ENCODE assay signal across 18 cellular contexts in the genomic region with DNA sequence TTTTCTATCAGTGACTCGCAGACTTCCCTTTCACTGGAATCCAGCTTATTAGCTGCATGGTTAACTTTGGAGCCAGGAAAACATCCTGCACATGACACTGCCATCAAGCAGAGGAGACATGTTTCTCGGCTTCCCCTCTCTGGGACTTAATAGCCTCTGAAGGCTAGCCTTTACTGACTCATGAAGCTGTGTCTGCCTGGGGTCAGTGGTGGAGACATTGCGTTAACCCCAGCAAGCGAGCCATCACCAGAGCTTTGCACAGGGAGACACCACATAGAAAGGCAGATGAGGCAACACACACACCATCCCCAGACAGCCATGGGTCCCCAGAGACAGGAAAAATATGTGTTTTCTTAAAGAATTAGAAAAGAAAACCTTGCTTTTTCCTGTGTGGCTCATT.
DNase-seq lines count a peak whose midpoint lies in the region; ATAC-seq and TF ChIP-seq lines count a peak whose summit lies in the region.
"Had no signal": no experiment of that assay in that cellular context is flagged by ENCODE, and none has a peak within 500 bp of the region (broad histone marks: within the 10 kb centered on the region; RNA-seq: fewer than 3 reads in every experiment).

No MANE protein-coding gene starts in this region.

- H3K4me3 Mint-ChIP-seq in nephron progenitor cell = no peak overlapping the region
- no peak overlapping the region for H3K4me3 Mint-ChIP-seq in stimulated activated naive B cell treated with anti-CD40 and anti-IgM and Interleukin-4, amounts not matched to agents 10 μg/mL and 1 μg/mL and 100 μg/mL, for 72 hours
- H3K4me3 Mint-ChIP-seq: activated naive CD8-positive, alpha-beta T cell treated with anti-CD3 and anti-CD28 coated beads for 36 hours; WTC11 had no signal

- TF ChIP-seq POLR2A in NB4 (IDR thresholded peaks at IDR 0.05; ENCODE audit: extremely low read depth, insufficient read length) = no peak

- peak overlapping the region; percentile 24; the same call in 1 of the 2 replicates for H3K27ac ChIP-seq in ACC112 (ENCODE audit: low read depth, low read length)
- H3K27ac ChIP-seq: KMS-11, lower lobe of right lung, vagina had no signal

- H3K79me2 ChIP-seq in ACC112 (ENCODE audit: control insufficient read depth, insufficient read depth, low read length, unreplicated experiment) = no peaks in the 10 kb centered on the region

- TF ChIP-seq CTCF in NB4 (IDR thresholded peaks at IDR 0.05; ENCODE audit: low read depth, low read length) = no peak
- no peak for TF ChIP-seq CTCF in fibroblast of pulmonary artery (IDR thresholded peaks at IDR 0.05; ENCODE audit: low read length, missing control alignments)
- TF ChIP-seq CTCF in nephron progenitor cell (IDR thresholded peaks at IDR 0.05) = no peak

- H3K4me1 Mint-ChIP-seq in nephron progenitor cell = peaks cover 18% of the 10 kb centered on the region
- no peaks in the 10 kb centered on the region for H3K4me1 Mint-ChIP-seq in stimulated activated naive B cell treated with anti-CD40 and anti-IgM and Interleukin-4, amounts not matched to agents 10 μg/mL and 1 μg/mL and 100 μg/mL, for 72 hours
- H3K4me1 Mint-ChIP-seq: activated naive CD8-positive, alpha-beta T cell treated with anti-CD3 and anti-CD28 coated beads for 36 hours; WTC11 had no signal

- H3K27me3 Mint-ChIP-seq in nephron progenitor cell (ENCODE audit: low read depth, poor library complexity) = no peaks in the 10 kb centered on the region
- H3K27me3 Mint-ChIP-seq in stimulated activated naive B cell treated with anti-CD40 and anti-IgM and Interleukin-4, amounts not matched to agents 10 μg/mL and 1 μg/mL and 100 μg/mL, for 72 hours = no peaks in the 10 kb centered on the region
- H3K27me3 Mint-ChIP-seq: activated naive CD8-positive, alpha-beta T cell treated with anti-CD3 and anti-CD28 coated beads for 36 hours had no signal

- H3K9me3 Mint-ChIP-seq in nephron progenitor cell = peaks cover 49% of the 10 kb centered on the region
- H3K9me3 Mint-ChIP-seq in stimulated activated naive B cell treated with anti-CD40 and anti-IgM and Interleukin-4, amounts not matched to agents 10 μg/mL and 1 μg/mL and 100 μg/mL, for 72 hours = peaks cover 0 to 5% of the 10 kb centered on the region in 2 donors

- H3K36me3 ChIP-seq in ACC112 (ENCODE audit: insufficient read depth, low read length) = no peaks in the 10 kb centered on the region
- H3K36me3 ChIP-seq: lower lobe of right lung, vagina had no signal

- H3K27ac Mint-ChIP-seq in nephron progenitor cell = peak overlapping the region; percentile 82
- no peak overlapping the region for H3K27ac Mint-ChIP-seq in stimulated activated naive B cell treated with anti-CD40 and anti-IgM and Interleukin-4, amounts not matched to agents 10 μg/mL and 1 μg/mL and 100 μg/mL, for 72 hours
- H3K27ac Mint-ChIP-seq: activated naive CD8-positive, alpha-beta T cell treated with anti-CD3 and anti-CD28 coated beads for 36 hours; WTC11 had no signal

- H3K4me3 ChIP-seq in ACC112 (ENCODE audit: low read depth, low read length) = no peak overlapping the region
- H3K4me3 ChIP-seq in NB4 (ENCODE audit: low read depth, low read length) = no peak overlapping the region
- H3K4me3 ChIP-seq in fibroblast of pulmonary artery (replicated peaks; ENCODE audit: low read depth, low read length) = no peak overlapping the region
- H3K4me3 ChIP-seq: lower lobe of right lung, vagina had no signal

- H2AFZ ChIP-seq in ACC112 (ENCODE audit: low read length, unreplicated experiment) = no peak overlapping the region

- DNase-seq in NB4 (ENCODE audit: low read depth) (peak; percentile 83), fibroblast of pulmonary artery (ENCODE audit: low read depth) (peak; percentile 24), nephron progenitor cell (no peak), LoVo (ENCODE audit: low spot score) (no peak)
- no peak for DNase-seq in stimulated activated naive B cell treated with anti-CD40 and anti-IgM and Interleukin-4, amounts not matched to agents 10 μg/mL and 1 μg/mL and 100 μg/mL, for 72 hours
- no peak for DNase-seq in stimulated activated CD4-positive, alpha-beta T cell treated with anti-CD3 and anti-CD28 coated beads, Interleukin-4, amount 100 ng/mL, for 1 hour
- DNase-seq in activated CD8-positive, alpha-beta memory T cell treated with anti-CD3 and anti-CD28 coated beads, Interleukin-2, amount 50 U/mL, for 4 hours = no peak
- DNase-seq: activated CD8-positive, alpha-beta memory T cell treated with anti-CD3 and anti-CD28 coated beads, Interleukin-2, amount 50 U/mL, for 48 hours; activated naive CD8-positive, alpha-beta T cell treated with anti-CD3 and anti-CD28 coated beads for 36 hours; DMS153; lower lobe of right lung; NCI-H2081 treated with DMSO at 0.1 percent for 48 hours; SK-N-SH; stimulated activated CD4-positive, alpha-beta T cell treated with anti-CD3 and anti-CD28 coated beads, Interleukin-2, amount 100 ng/mL, for 24 hours had no signal

- no peaks in the 10 kb centered on the region for H3K27me3 ChIP-seq in ACC112 (ENCODE audit: insufficient read depth, low read length)
- H3K27me3 ChIP-seq: vagina had no signal

- H3K4me1 ChIP-seq in ACC112 (ENCODE audit: control insufficient read depth, insufficient read depth, low read length, unreplicated experiment) = peaks cover 17% of the 10 kb centered on the region
- H3K4me1 ChIP-seq: lower lobe of right lung had no signal

- no peak for ATAC-seq in stimulated activated naive B cell treated with anti-CD40 and anti-IgM and Interleukin-4, amounts not matched to agents 10 μg/mL and 1 μg/mL and 100 μg/mL, for 72 hours (replicated peaks)
- ATAC-seq: lower lobe of right lung, WTC11 had no signal

- peaks cover 25% of the 10 kb centered on the region for H3K36me3 Mint-ChIP-seq in nephron progenitor cell (ENCODE audit: low read depth)
- no peaks in the 10 kb centered on the region for H3K36me3 Mint-ChIP-seq in stimulated activated naive B cell treated with anti-CD40 and anti-IgM and Interleukin-4, amounts not matched to agents 10 μg/mL and 1 μg/mL and 100 μg/mL, for 72 hours
- H3K36me3 Mint-ChIP-seq: activated naive CD8-positive, alpha-beta T cell treated with anti-CD3 and anti-CD28 coated beads for 36 hours had no signal

Comparison
In these comparisons a context has a peak if more than half of its experiments do, and no peak if none do; other contexts are left out.
1. DNase-seq: peak in NB4 (single experiment) and fibroblast of pulmonary artery (single experiment); none in nephron progenitor cell (single experiment), stimulated activated naive B cell treated with anti-CD40 and anti-IgM and Interleukin-4, amounts not matched to agents 10 μg/mL and 1 μg/mL and 100 μg/mL, for 72 hours (single experiment), LoVo (single experiment), stimulated activated CD4-positive, alpha-beta T cell treated with anti-CD3 and anti-CD28 coated beads, Interleukin-4, amount 100 ng/mL, for 1 hour (single experiment) and activated CD8-positive, alpha-beta memory T cell treated with anti-CD3 and anti-CD28 coated beads, Interleukin-2, amount 50 U/mL, for 4 hours (single experiment).